Comparison of ENCODE assay signal across 1 cellular context in the genomic region with DNA sequence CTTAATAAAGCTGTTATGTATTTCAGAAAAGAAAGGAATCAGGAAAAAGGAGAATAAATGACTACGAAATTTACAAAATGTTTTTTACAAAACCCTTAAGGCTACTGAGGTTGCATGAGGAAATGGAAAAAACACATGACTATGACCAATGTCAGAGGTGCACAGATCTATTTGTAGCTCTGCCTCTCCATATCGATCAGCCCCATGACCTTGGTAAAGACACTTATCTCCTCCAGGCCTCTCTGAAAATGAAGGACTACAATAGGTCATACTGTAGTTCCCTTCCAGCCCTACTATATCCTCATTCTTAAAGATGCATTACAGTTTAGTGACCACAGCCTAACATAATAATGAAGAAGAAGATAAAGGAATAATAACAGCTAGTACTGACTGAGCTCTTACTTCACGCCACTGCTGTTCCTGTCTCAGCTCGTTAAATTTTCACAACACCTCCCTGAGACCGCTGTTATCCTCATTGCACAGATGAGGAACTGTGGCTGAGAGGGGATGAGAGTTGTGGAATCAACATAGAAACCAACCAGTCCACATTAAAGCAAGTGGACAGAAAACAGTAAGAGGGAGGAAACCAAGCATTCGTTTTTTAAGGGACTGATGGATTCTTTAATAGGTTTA.
TF ChIP-seq lines count a peak whose summit lies in the region.

No MANE protein-coding gene starts in this region.

TF ChIP-seq in GM23338, 12 proteins besides CTCF, POLR2A, EP300 and RAD21 (continued from another document):
- TF ChIP-seq, protein P1, sequence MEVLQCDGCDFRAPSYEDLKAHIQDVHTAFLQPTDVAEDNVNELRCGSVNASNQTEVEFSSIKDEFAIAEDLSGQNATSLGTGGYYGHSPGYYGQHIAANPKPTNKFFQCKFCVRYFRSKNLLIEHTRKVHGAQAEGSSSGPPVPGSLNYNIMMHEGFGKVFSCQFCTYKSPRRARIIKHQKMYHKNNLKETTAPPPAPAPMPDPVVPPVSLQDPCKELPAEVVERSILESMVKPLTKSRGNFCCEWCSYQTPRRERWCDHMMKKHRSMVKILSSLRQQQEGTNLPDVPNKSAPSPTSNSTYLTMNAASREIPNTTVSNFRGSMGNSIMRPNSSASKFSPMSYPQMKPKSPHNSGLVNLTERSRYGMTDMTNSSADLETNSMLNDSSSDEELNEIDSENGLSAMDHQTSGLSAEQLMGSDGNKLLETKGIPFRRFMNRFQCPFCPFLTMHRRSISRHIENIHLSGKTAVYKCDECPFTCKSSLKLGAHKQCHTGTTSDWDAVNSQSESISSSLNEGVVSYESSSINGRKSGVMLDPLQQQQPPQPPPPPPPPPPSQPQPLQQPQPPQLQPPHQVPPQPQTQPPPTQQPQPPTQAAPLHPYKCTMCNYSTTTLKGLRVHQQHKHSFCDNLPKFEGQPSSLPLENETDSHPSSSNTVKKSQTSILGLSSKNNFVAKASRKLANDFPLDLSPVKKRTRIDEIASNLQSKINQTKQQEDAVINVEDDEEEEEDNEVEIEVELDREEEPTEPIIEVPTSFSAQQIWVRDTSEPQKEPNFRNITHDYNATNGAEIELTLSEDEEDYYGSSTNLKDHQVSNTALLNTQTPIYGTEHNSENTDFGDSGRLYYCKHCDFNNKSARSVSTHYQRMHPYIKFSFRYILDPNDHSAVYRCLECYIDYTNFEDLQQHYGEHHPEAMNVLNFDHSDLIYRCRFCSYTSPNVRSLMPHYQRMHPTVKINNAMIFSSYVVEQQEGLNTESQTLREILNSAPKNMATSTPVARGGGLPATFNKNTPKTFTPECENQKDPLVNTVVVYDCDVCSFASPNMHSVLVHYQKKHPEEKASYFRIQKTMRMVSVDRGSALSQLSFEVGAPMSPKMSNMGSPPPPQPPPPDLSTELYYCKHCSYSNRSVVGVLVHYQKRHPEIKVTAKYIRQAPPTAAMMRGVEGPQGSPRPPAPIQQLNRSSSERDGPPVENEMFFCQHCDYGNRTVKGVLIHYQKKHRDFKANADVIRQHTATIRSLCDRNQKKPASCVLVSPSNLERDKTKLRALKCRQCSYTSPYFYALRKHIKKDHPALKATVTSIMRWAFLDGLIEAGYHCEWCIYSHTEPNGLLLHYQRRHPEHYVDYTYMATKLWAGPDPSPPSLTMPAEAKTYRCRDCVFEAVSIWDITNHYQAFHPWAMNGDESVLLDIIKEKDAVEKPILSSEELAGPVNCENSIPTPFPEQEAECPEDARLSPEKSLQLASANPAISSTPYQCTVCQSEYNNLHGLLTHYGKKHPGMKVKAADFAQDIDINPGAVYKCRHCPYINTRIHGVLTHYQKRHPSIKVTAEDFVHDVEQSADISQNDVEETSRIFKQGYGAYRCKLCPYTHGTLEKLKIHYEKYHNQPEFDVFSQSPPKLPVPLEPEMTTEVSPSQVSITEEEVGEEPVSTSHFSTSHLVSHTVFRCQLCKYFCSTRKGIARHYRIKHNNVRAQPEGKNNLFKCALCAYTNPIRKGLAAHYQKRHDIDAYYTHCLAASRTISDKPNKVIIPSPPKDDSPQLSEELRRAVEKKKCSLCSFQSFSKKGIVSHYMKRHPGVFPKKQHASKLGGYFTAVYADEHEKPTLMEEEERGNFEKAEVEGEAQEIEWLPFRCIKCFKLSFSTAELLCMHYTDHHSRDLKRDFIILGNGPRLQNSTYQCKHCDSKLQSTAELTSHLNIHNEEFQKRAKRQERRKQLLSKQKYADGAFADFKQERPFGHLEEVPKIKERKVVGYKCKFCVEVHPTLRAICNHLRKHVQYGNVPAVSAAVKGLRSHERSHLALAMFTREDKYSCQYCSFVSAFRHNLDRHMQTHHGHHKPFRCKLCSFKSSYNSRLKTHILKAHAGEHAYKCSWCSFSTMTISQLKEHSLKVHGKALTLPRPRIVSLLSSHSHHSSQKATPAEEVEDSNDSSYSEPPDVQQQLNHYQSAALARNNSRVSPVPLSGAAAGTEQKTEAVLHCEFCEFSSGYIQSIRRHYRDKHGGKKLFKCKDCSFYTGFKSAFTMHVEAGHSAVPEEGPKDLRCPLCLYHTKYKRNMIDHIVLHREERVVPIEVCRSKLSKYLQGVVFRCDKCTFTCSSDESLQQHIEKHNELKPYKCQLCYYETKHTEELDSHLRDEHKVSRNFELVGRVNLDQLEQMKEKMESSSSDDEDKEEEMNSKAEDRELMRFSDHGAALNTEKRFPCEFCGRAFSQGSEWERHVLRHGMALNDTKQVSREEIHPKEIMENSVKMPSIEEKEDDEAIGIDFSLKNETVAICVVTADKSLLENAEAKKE (CRISPR knock-in tag; IDR thresholded peaks at IDR 0.05), result no peak
- TF ChIP-seq EZH2 (IDR thresholded peaks at IDR 0.05; ENCODE audit: low read depth, unreplicated experiment), result no peak
- no peak for TF ChIP-seq ZNF114 (CRISPR knock-in tag; IDR thresholded peaks at IDR 0.05)
- no peak for TF ChIP-seq STAT1 (IDR thresholded peaks at IDR 0.05; ENCODE audit: unreplicated experiment)
- no peak for TF ChIP-seq NANOG (IDR thresholded peaks at IDR 0.05; ENCODE audit: borderline replicate concordance)
- TF ChIP-seq, protein P2, sequence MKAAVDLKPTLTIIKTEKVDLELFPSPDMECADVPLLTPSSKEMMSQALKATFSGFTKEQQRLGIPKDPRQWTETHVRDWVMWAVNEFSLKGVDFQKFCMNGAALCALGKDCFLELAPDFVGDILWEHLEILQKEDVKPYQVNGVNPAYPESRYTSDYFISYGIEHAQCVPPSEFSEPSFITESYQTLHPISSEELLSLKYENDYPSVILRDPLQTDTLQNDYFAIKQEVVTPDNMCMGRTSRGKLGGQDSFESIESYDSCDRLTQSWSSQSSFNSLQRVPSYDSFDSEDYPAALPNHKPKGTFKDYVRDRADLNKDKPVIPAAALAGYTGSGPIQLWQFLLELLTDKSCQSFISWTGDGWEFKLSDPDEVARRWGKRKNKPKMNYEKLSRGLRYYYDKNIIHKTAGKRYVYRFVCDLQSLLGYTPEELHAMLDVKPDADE (IDR thresholded peaks at IDR 0.05), result no peak
- TF ChIP-seq EZH2phosphoT487 (IDR thresholded peaks at IDR 0.05; ENCODE audit: unreplicated experiment), result no peak
